In the genomic region with DNA sequence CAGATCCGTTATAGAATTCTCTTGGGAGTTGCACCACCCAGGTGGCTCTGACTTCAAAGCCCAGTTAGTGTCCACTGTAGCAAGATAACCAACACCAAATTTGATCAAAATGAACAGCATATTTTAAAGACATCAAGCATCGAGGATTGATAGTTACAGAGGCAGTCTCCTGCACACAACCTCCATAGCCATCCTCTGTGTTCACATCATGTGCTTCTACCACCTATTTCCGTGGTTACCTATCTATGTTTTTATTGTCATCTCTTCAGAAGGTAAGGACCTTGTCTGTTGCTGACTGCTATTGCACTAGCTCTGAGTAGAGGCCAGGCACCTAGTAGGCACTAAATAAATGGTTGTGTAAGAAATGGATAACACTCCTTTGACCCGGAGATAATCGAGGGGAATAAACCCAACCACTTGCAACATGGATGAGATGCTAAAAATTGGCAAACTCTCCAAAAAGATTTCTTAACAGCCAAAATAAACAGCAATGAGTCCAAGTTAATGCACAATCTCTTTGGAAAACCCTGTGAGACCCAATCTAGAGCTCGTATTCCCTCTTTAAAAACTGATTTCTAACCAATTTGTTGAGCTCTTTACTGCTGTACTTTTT, we compare ENCODE assay signal across 1 cellular context.
TF ChIP-seq lines count a peak whose summit lies in the region.

No MANE protein-coding gene starts in this region.

TF ChIP-seq in IMR-90, 13 proteins besides CTCF, POLR2A, EP300 and RAD21:
- no peak for TF ChIP-seq RFX5 (IDR thresholded peaks at IDR 0.05; ENCODE audit: low read depth, low read length)
- TF ChIP-seq BHLHE40 (IDR thresholded peaks at IDR 0.05; ENCODE audit: low read depth, low read length): no peak
- TF ChIP-seq MXI1 (IDR thresholded peaks at IDR 0.05; ENCODE audit: borderline replicate concordance, low read depth, low read length): no peak
- no peak for TF ChIP-seq SMC3 (IDR thresholded peaks at IDR 0.05; ENCODE audit: low read depth, low read length)
- no peak for TF ChIP-seq FOS (IDR thresholded peaks at IDR 0.05; ENCODE audit: low read depth, low read length)
- TF ChIP-seq USF2 (IDR thresholded peaks at IDR 0.05; ENCODE audit: low read depth, low read length): no peak
- TF ChIP-seq CHD1 (IDR thresholded peaks at IDR 0.05; ENCODE audit: low read depth, low read length): no peak
- TF ChIP-seq RCOR1 (IDR thresholded peaks at IDR 0.05; ENCODE audit: insufficient replicate concordance, low read length): no peak
- TF ChIP-seq ELK1 (IDR thresholded peaks at IDR 0.05; ENCODE audit: borderline replicate concordance, low read depth, low read length): no peak
- no peak for TF ChIP-seq NFE2L2 (IDR thresholded peaks at IDR 0.05; ENCODE audit: low read depth, low read length)
- TF ChIP-seq MAFK (IDR thresholded peaks at IDR 0.05; ENCODE audit: low read depth, low read length): no peak
- TF ChIP-seq MAZ (IDR thresholded peaks at IDR 0.05; ENCODE audit: borderline replicate concordance, low read depth, low read length): no peak
- no peak for TF ChIP-seq CEBPB (IDR thresholded peaks at IDR 0.05; ENCODE audit: low read depth, low read length)
